Comparison of ENCODE assay signal across 8 cellular contexts in genomic region chr20:58651823-58652605, GRCh38. TPM values are rescaled to one million over a fixed set of nuclear protein-coding genes. Genes with fewer than 3 reads are reported as not detected.
A peak's percentile ranks its signal among the peaks of the same experiment; 100 is the strongest.
DNase-seq lines count a peak whose midpoint lies in the region; ATAC-seq and TF ChIP-seq lines count a peak whose summit lies in the region.

No MANE protein-coding gene starts in this region.

- H3K27ac ChIP-seq in HUES6 (ENCODE audit: low read depth, low read length) (peak overlapping the region; percentile 92), SU-DHL-6 (ENCODE audit: low read depth, low read length) (peak overlapping the region; percentile 72), adrenal gland (peak overlapping the region; percentile 76 to 97 (median 92)), cardiac muscle cell (peak overlapping the region; percentile 86)

- H3K36me3 ChIP-seq in Caco-2 (ENCODE audit: control insufficient read depth, insufficient read depth, low read length), result no peaks in the 10 kb centered on the region; the same call in 1 of the 2 replicates
- H3K36me3 ChIP-seq in HUES6 (ENCODE audit: control insufficient read depth, insufficient read depth, low read length), result no peaks in the 10 kb centered on the region
- H3K36me3 ChIP-seq in SU-DHL-6 (ENCODE audit: low read length), result peaks cover 3% of the 10 kb centered on the region; the same call in 1 of the 2 replicates
- no peaks in the 10 kb centered on the region for H3K36me3 ChIP-seq in adrenal gland (replicated peaks in 1 of 2)
- H3K36me3 ChIP-seq in cardiac muscle cell, result no peaks in the 10 kb centered on the region

- peak overlapping the region; percentile 69 for H3K4me3 ChIP-seq in Caco-2 (ENCODE audit: low read depth, low read length)
- peak overlapping the region; percentile 72 for H3K4me3 ChIP-seq in HUES6 (ENCODE audit: low read depth, low read length)
- H3K4me3 ChIP-seq in SU-DHL-6 (ENCODE audit: insufficient read depth, low read length, poor library complexity, severe bottlenecking), result peak overlapping the region; percentile 92
- peak overlapping the region; percentile 38 to 98 (median 82) for H3K4me3 ChIP-seq in adrenal gland
- peak overlapping the region; percentile 97 for H3K4me3 ChIP-seq in cardiac muscle cell

- H3K9me3 ChIP-seq in Caco-2 (no peaks in the 10 kb centered on the region), HUES6 (ENCODE audit: control insufficient read depth, insufficient read depth, low read depth, low read length) (no peaks in the 10 kb centered on the region), SU-DHL-6 (ENCODE audit: insufficient read depth, low read length) (no peaks in the 10 kb centered on the region), adrenal gland (replicated peaks in 1 of 3) (no peaks in the 10 kb centered on the region), cardiac muscle cell (ENCODE audit: low read depth) (no peaks in the 10 kb centered on the region)

- H3K27me3 Mint-ChIP-seq in Caco-2 (ENCODE audit: insufficient read depth, unreplicated experiment) (no peaks in the 10 kb centered on the region), osteocyte (ENCODE audit: unreplicated experiment) (no peaks in the 10 kb centered on the region)

- DNase-seq in Caco-2, result peak in 1 of 2 experiments; percentile 55
- peak; percentile 33 to 84 (median 58) for DNase-seq in adrenal gland
- peak; percentile 58 to 84 for DNase-seq in cardiac muscle cell (ENCODE audit: low read depth in 1 of 2, low spot score in 1 of 2)
- peak; percentile 79 for DNase-seq in osteocyte (ENCODE audit: extremely low spot score, unreplicated experiment)

- H3F3A ChIP-seq in SU-DHL-6 (ENCODE audit: insufficient read depth), result peaks cover 15% of the 10 kb centered on the region; the same call in 1 of the 2 replicates

- POLR2A ChIA-PET in Caco-2 (lab: Charles Lee), result interaction anchor here (0.6 to 1.5 kb wide), 7 partner anchors 7 to 656 kb away, joined by 3 to 10 read pairs (median 5); partner anchors contain the start of gene VAPB

- peak; percentile 21 to 72 for TF ChIP-seq POLR2A in adrenal gland (IDR thresholded peaks at IDR 0.05)

- no peaks in the 10 kb centered on the region for H3K9me2 ChIP-seq in SU-DHL-6 (replicated peaks; ENCODE audit: insufficient read depth, low read length)

- H3K36me3 Mint-ChIP-seq in Caco-2 (ENCODE audit: insufficient read depth, unreplicated experiment) (peaks cover 22% of the 10 kb centered on the region), osteocyte (ENCODE audit: unreplicated experiment) (peaks cover 3% of the 10 kb centered on the region)

- H3K4me2 ChIP-seq in SU-DHL-6 (ENCODE audit: low read depth, low read length, poor library complexity, severe bottlenecking), result peak overlapping the region; percentile 82

- H3K4me3 Mint-ChIP-seq in Caco-2 (ENCODE audit: unreplicated experiment), result peak overlapping the region; percentile 88
- peak overlapping the region; percentile 99 for H3K4me3 Mint-ChIP-seq in osteocyte (ENCODE audit: unreplicated experiment)

- intact Hi-C loops in Caco-2 (cut with micrococcal nuclease; ENCODE audit: unreplicated experiment), result loop anchor here (1.0 to 5.0 kb wide), 6 partner anchors 8 to 415 kb away; partner anchors contain the start of genes GNAS, GNAS-AS1 and NPEPL1
- intact Hi-C loops in adrenal gland (cut with DNase I), result no loop called here

- H3K27ac Mint-ChIP-seq in Caco-2 (ENCODE audit: unreplicated experiment) (peak overlapping the region; percentile 91), osteocyte (ENCODE audit: unreplicated experiment) (peak overlapping the region; percentile 97)

- peaks cover 59% of the 10 kb centered on the region for H3K79me2 ChIP-seq in SU-DHL-6 (ENCODE audit: insufficient read depth, low read length)

- CTCF ChIA-PET in Caco-2 (lab: Charles Lee), result interaction anchor here (0.6 to 1.8 kb wide), 19 partner anchors 8 to 1182 kb away, joined by 3 to 32 read pairs (median 4); partner anchors contain the start of gene VAPB

- peak overlapping the region; percentile 23 for H2AFZ ChIP-seq in SU-DHL-6 (ENCODE audit: low read depth, low read length, severe bottlenecking)

- H3K9ac ChIP-seq in HUES6 (ENCODE audit: low read length), result peak overlapping the region; percentile 90
- peak overlapping the region; percentile 97 for H3K9ac ChIP-seq in SU-DHL-6 (ENCODE audit: low read length)

- ATAC-seq in GM19463 (IDR thresholded peaks at IDR 0.05; ENCODE audit: unreplicated experiment), result peak; percentile 34
- no peak for ATAC-seq in GM18858 (IDR thresholded peaks at IDR 0.05; ENCODE audit: unreplicated experiment)

- TF ChIP-seq CTCF in Caco-2 (IDR thresholded peaks at IDR 0.05; ENCODE audit: insufficient read depth in 1 of 2, low read depth in 1 of 2, low read length in 1 of 2, severe bottlenecking in 1 of 2, unreplicated experiment in 1 of 2) (no peak), SU-DHL-6 (IDR thresholded peaks at IDR 0.05; ENCODE audit: insufficient read depth, low read length, poor library complexity, severe bottlenecking) (no peak), adrenal gland (IDR thresholded peaks at IDR 0.05) (no peak), cardiac muscle cell (IDR thresholded peaks at IDR 0.05; ENCODE audit: low read depth, low read length) (no peak), osteocyte (IDR thresholded peaks at IDR 0.05) (peak; percentile 18)

- H3K4me1 ChIP-seq in Caco-2, result peaks cover 23% of the 10 kb centered on the region
- H3K4me1 ChIP-seq in HUES6 (ENCODE audit: control insufficient read depth, insufficient read depth, low read length), result peaks cover 51% of the 10 kb centered on the region
- peaks cover 15 to 50% of the 10 kb centered on the region in 2 donors for H3K4me1 ChIP-seq in adrenal gland (replicated peaks in 1 of 2)
- peaks cover 36% of the 10 kb centered on the region for H3K4me1 ChIP-seq in cardiac muscle cell (ENCODE audit: low read depth)

- BruUV-seq in Caco-2 (replicated peaks; lab: Mats Ljungman, UMichigan), result TSS peak; percentile 89

- H3K4me1 Mint-ChIP-seq in Caco-2 (ENCODE audit: low read depth, unreplicated experiment) (peaks cover 23% of the 10 kb centered on the region), osteocyte (ENCODE audit: unreplicated experiment) (peaks cover 44% of the 10 kb centered on the region)

- WGBS in adrenal gland, 4 donors, result 0 to 1% (median 0%) methylated on average over 36 to 37 of the region's 37 CpGs

- H3K27me3 ChIP-seq in Caco-2 (replicated peaks; ENCODE audit: control insufficient read depth, insufficient read depth, low read length), result no peaks in the 10 kb centered on the region
- H3K27me3 ChIP-seq in HUES6 (ENCODE audit: control insufficient read depth, insufficient read depth, low read length), result no peaks in the 10 kb centered on the region
- H3K27me3 ChIP-seq in SU-DHL-6 (ENCODE audit: low read length), result no peaks in the 10 kb centered on the region
- no peaks in the 10 kb centered on the region for H3K27me3 ChIP-seq in adrenal gland
- H3K27me3 ChIP-seq in cardiac muscle cell, result no peaks in the 10 kb centered on the region

- H3K9me3 Mint-ChIP-seq in Caco-2 (ENCODE audit: unreplicated experiment) (no peaks in the 10 kb centered on the region), osteocyte (ENCODE audit: unreplicated experiment) (no peaks in the 10 kb centered on the region)

- H4K20me1 ChIP-seq in SU-DHL-6 (ENCODE audit: low read depth, low read length), result peaks cover 4% of the 10 kb centered on the region; the same call in 1 of the 2 replicates

RNA-seq across cellular contexts. Expression of gene STX16, which starts 0.9 kb away (rescaled TPM):
- total RNA-seq in Caco-2 (2022), result 82.2 and 97.0 TPM in 2 replicates
- 10 to 100 TPM; 29.3 to 65.2 (median 43.6) TPM for total RNA-seq in adrenal gland
- 100 to 1,000 TPM in 1 of 3 donors, 10 to 100 TPM in 2; 33.4 to 134 (median 82.5) TPM for polyA plus RNA-seq in adrenal gland
- total RNA-seq in cardiac muscle cell, result 29.9 and 58.1 TPM in 2 replicates
- 55.5 and 87.7 TPM in 2 replicates for polyA plus RNA-seq in cardiac muscle cell
- 66.9 and 67.0 TPM in 2 replicates for total RNA-seq in osteocyte

RNA-seq across cellular contexts. Expression of gene NPEPL1, which starts 40.6 kb away (rescaled TPM):
- 32.9 and 41.9 TPM in 2 replicates for total RNA-seq in Caco-2 (2022)
- 10 to 100 TPM; 16.1 to 63.5 (median 35.2) TPM for total RNA-seq in adrenal gland
- polyA plus RNA-seq in adrenal gland, result 100 to 1,000 TPM in 2 of 3 donors, 1 to 10 TPM in 1; 9.3 to 158 (median 104) TPM
- 26.7 and 59.0 TPM in 2 replicates for total RNA-seq in cardiac muscle cell
- 58.4 and 81.2 TPM in 2 replicates for polyA plus RNA-seq in cardiac muscle cell
- 13.1 and 13.6 TPM in 2 replicates for total RNA-seq in osteocyte
